9 cellular contexts compared by ENCODE assay signal in the genomic region with DNA sequence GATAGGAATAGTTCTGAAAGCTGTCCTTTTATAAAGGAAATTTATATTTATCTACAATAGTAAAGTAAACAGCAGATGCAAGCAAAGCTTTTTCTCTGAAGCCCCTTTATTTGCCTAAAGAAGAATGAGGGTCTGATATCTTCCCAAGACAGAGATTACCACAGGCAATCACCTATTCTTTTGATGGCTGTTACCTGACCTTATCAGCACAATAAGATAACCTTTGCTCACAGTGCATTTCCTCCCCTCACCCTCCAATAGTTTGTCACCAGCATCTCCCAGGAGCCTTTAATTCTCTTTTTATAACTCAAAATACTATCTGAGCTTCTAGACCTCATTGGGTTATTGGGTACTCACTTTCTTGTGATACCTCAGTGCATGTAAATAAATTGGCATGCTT. TPM values are rescaled to one million over a fixed set of nuclear protein-coding genes. Genes with fewer than 3 reads are reported as not detected.
"Had no signal": no experiment of that assay in that cellular context is flagged by ENCODE, and none has a peak within 500 bp of the region (broad histone marks: within the 10 kb centered on the region; RNA-seq: fewer than 3 reads in every experiment).

No MANE protein-coding gene starts in this region.

- H3K36me3 Mint-ChIP-seq: IgD-negative memory B cell had no signal

- DNase-seq: IMR-90, KBM-7, KG1 had no signal

- H3K27ac Mint-ChIP-seq: IgD-negative memory B cell had no signal

- H3K4me3 Mint-ChIP-seq: IgD-negative memory B cell had no signal

- H3K4me1 Mint-ChIP-seq: IgD-negative memory B cell had no signal

- H3K4me3 ChIP-seq: K562 had no signal

- H3K27ac ChIP-seq: HL-60 had no signal

RNA-seq across cellular contexts. Expression of a gene that starts 6.5 kb away (rescaled TPM):
- total RNA-seq: HepG2, HT-29, HT1080, IMR-90 had no signal
- polyA plus RNA-seq: HepG2, IgD-negative memory B cell, IMR-90 had no signal

RNA-seq across cellular contexts. Expression of a gene that starts 13.5 kb away (rescaled TPM):
- total RNA-seq: HepG2, HT-29, HT1080, IMR-90, K562 had no signal
- polyA plus RNA-seq: HepG2, IgD-negative memory B cell, IMR-90, K562 had no signal
